In genomic region chr19:13022111-13022858, GRCh38 we compare ENCODE assay signal across 8 cellular contexts. TPM values are rescaled to one million over a fixed set of nuclear protein-coding genes. Genes with fewer than 3 reads are reported as not detected.
DNase-seq lines count a peak whose midpoint lies in the region; ATAC-seq and TF ChIP-seq lines count a peak whose summit lies in the region.

No MANE protein-coding gene starts in this region.

- no peak for TF ChIP-seq CTCF in parathyroid adenoma (IDR thresholded peaks at IDR 0.05)

- no peaks in the 10 kb centered on the region for H3K79me2 ChIP-seq in parathyroid adenoma

- no peak overlapping the region for H3K4me3 ChIP-seq in parathyroid adenoma (ENCODE audit: low read depth, low read length)

- no peaks in the 10 kb centered on the region for H3K27me3 ChIP-seq in parathyroid adenoma (ENCODE audit: control insufficient read depth, insufficient read depth, low read length)

- H3K27ac ChIP-seq in epithelial cell of prostate (peak overlapping the region; percentile 81), parathyroid adenoma (no peak overlapping the region)

- peak overlapping the region; percentile 75 for H3K4me2 ChIP-seq in parathyroid adenoma (ENCODE audit: low read length)

- no peaks in the 10 kb centered on the region for H3K36me3 ChIP-seq in parathyroid adenoma (ENCODE audit: control insufficient read depth, insufficient read depth, low read length)

- H2AFZ ChIP-seq in parathyroid adenoma: no peak overlapping the region

- no peak for ATAC-seq in HG02981 (IDR thresholded peaks at IDR 0.05; ENCODE audit: unreplicated experiment)

- peak; percentile 63 for DNase-seq in Daoy (ENCODE audit: low read depth)
- DNase-seq in NCI-H526 treated with DMSO at 0.1 percent for 48 hours (lab: John Stamatoyannopoulos, UW): peak; percentile 53
- DNase-seq in epithelial cell of prostate (ENCODE audit: low read depth, low spot score): no peak
- no peak for DNase-seq in dedifferentiated amniotic fluid mesenchymal stem cell (ENCODE audit: extremely low spot score)
- no peak for DNase-seq in SKM-1 (lab: John Stamatoyannopoulos, UW; ENCODE audit: unreplicated experiment)
- DNase-seq in stimulated activated naive CD4-positive, alpha-beta T cell treated with Interleukin-2 at 50 U/mL for 16 hours (lab: John Stamatoyannopoulos, UW): no peak

- H3K9me3 ChIP-seq in parathyroid adenoma (ENCODE audit: control insufficient read depth, low read length): no peaks in the 10 kb centered on the region

- H3K9ac ChIP-seq in parathyroid adenoma: no peak overlapping the region

- no peaks in the 10 kb centered on the region for H3K4me1 ChIP-seq in parathyroid adenoma

RNA-seq across cellular contexts. Expression of gene NFIX, which starts 27.0 kb away (rescaled TPM):
- 8.3 and 9.9 TPM in 2 replicates for total RNA-seq in Daoy (2014; rRNA removed; shearing (Covaris generic))

RNA-seq across cellular contexts. Expression of gene DAND5, which starts 52.9 kb away (rescaled TPM):
- not detected in 2 replicates for total RNA-seq in Daoy (2014; rRNA removed; shearing (Covaris generic))

Comparison
In these comparisons a context has a peak if more than half of its experiments do, and no peak if none do; other contexts are left out.
1. DNase-seq: peak in Daoy (single experiment) and NCI-H526 treated with DMSO at 0.1 percent for 48 hours (single experiment); none in epithelial cell of prostate (single experiment), dedifferentiated amniotic fluid mesenchymal stem cell (single experiment), SKM-1 (single experiment) and stimulated activated naive CD4-positive, alpha-beta T cell treated with Interleukin-2 at 50 U/mL for 16 hours (single experiment).